16 cellular contexts compared by ENCODE assay signal in the genomic region with DNA sequence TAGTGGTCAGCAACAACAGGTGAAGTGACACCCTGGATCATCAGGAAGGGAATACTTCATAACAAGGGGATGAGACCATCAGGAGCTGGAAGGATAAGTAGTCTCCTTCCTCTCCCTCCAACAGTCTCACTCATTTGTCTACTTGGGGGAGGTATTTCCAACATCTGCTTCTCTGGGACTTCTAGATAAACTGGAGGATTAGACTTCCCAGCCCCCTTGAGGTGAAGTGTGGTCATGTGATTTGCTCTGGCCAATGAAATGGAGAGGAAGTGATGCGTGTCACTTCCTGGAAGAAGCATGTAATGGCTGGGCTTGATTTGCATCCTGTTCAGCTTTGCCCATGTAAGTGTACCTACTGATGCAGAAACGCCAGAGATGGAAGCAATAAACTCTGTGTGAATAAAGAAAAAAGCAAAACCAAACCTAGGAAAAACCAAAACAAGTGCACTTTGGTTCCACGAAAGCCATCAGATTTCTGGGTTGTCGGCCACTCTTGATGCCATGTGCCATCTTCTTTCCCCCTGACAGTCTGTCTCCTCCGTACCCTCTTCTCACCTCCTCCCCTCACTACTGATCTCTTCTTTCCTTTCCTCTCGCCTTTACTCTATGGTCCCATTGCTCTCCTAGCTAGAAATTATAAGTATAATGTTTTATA.
A peak's percentile ranks its signal among the peaks of the same experiment; 100 is the strongest.
DNase-seq lines count a peak whose midpoint lies in the region; ATAC-seq and TF ChIP-seq lines count a peak whose summit lies in the region.
"Had no signal": no experiment of that assay in that cellular context is flagged by ENCODE, and none has a peak within 500 bp of the region (broad histone marks: within the 10 kb centered on the region; RNA-seq: fewer than 3 reads in every experiment).

No MANE protein-coding gene starts in this region.

- ATAC-seq in GM18505 (IDR thresholded peaks at IDR 0.05; ENCODE audit: unreplicated experiment): no peak
- no peak for ATAC-seq in HG03469 (IDR thresholded peaks at IDR 0.05; ENCODE audit: unreplicated experiment)
- no peak for ATAC-seq in GM21576 (IDR thresholded peaks at IDR 0.05; ENCODE audit: unreplicated experiment)
- ATAC-seq: body of pancreas, pancreas, T-cell had no signal

- 98% methylated on average over 6 of the region's 6 CpGs for WGBS in hepatocyte (ENCODE audit: low lambda C conversion rate, missing lambda C conversion rate)

- H4K20me1 ChIP-seq in OCI-LY7 (ENCODE audit: insufficient read depth, low read length) (no peaks in the 10 kb centered on the region), hepatocyte (ENCODE audit: insufficient read depth, poor library complexity, severe bottlenecking) (no peaks in the 10 kb centered on the region)

- H3K36me3 ChIP-seq in OCI-LY7 (ENCODE audit: insufficient read depth, low read length): no peaks in the 10 kb centered on the region
- H3K36me3 ChIP-seq in hepatocyte (replicated peaks; ENCODE audit: insufficient read depth, low read depth): no peaks in the 10 kb centered on the region
- H3K36me3 ChIP-seq: pancreas had no signal

- H2AFZ ChIP-seq in OCI-LY7 (ENCODE audit: low read length): peak overlapping the region; percentile 32; the same call in 1 of the 2 replicates
- H2AFZ ChIP-seq in hepatocyte: no peak overlapping the region

- H3K4me2 ChIP-seq in OCI-LY7 (ENCODE audit: low read length) (peak overlapping the region; percentile 86), hepatocyte (no peak overlapping the region)

- BruUV-seq in OCI-LY7 (replicated peaks; lab: Mats Ljungman, UMichigan): no TSS peak

- H3K27ac ChIP-seq in OCI-LY7 (ENCODE audit: low read depth, low read length, poor library complexity, severe bottlenecking): peak overlapping the region; percentile 99
- H3K27ac ChIP-seq in hepatocyte: peak overlapping the region; percentile 78
- H3K27ac ChIP-seq: 22Rv1, body of pancreas, pancreas had no signal

- peak overlapping the region; percentile 65 for H3K4me3 ChIP-seq in OCI-LY7 (ENCODE audit: low read depth, low read length, poor library complexity, severe bottlenecking)
- no peak overlapping the region for H3K4me3 ChIP-seq in hepatocyte
- H3K4me3 ChIP-seq: body of pancreas, pancreas had no signal

- intact Hi-C loops in OCI-LY7 (cut with micrococcal nuclease; ENCODE audit: unreplicated experiment): loop anchor here (2.0 kb wide), 1 partner anchor 75 kb away; no protein-coding TSS in a partner anchor

- no peaks in the 10 kb centered on the region; the same call in 1 of the 2 replicates for H3K79me2 ChIP-seq in OCI-LY7 (ENCODE audit: insufficient read depth, low read depth, low read length)
- H3K79me2 ChIP-seq in hepatocyte: no peaks in the 10 kb centered on the region

- no peaks in the 10 kb centered on the region for H3K9me3 ChIP-seq in OCI-LY7 (ENCODE audit: low read length)
- H3K9me3 ChIP-seq in hepatocyte (ENCODE audit: low read depth): no peaks in the 10 kb centered on the region
- H3K9me3 ChIP-seq: body of pancreas, pancreas had no signal

- POLR2A ChIA-PET in OCI-LY7 (lab: Charles Lee): interaction anchor here (0.6 to 5.3 kb wide), 20 partner anchors 9 to 178 kb away, joined by 3 to 110 read pairs (median 6); no protein-coding TSS in a partner anchor

- TF ChIP-seq CTCF in OCI-LY7 (conservative IDR thresholded peaks at IDR 0.05; ENCODE audit: low read length): no peak
- no peak for TF ChIP-seq CTCF in hepatocyte (IDR thresholded peaks at IDR 0.05; ENCODE audit: poor library complexity)

- CTCF ChIA-PET in OCI-LY7 (lab: Charles Lee; ENCODE audit: unreplicated experiment): interaction anchor here (0.7 to 4.5 kb wide), 4 partner anchors 15 to 80 kb away, joined by 3 to 18 read pairs (median 3); no protein-coding TSS in a partner anchor

- TF ChIP-seq POLR2A in GM18505 (IDR thresholded peaks at IDR 0.05; ENCODE audit: borderline replicate concordance, extremely low read depth, insufficient read depth, insufficient read length): peak; percentile 69

- peaks cover 80% of the 10 kb centered on the region for H3K4me1 ChIP-seq in OCI-LY7 (ENCODE audit: insufficient read depth, low read length, poor library complexity, severe bottlenecking)
- H3K4me1 ChIP-seq in hepatocyte (ENCODE audit: insufficient read depth): peaks cover 7% of the 10 kb centered on the region
- H3K4me1 ChIP-seq: body of pancreas had no signal

- no peaks in the 10 kb centered on the region for H3K9me2 ChIP-seq in OCI-LY7 (ENCODE audit: insufficient read depth, low read length)
- H3K9me2 ChIP-seq in hepatocyte (replicated peaks; ENCODE audit: insufficient read depth): no peaks in the 10 kb centered on the region

- no peaks in the 10 kb centered on the region for H3K27me3 ChIP-seq in hepatocyte
- H3K27me3 ChIP-seq: body of pancreas, pancreas had no signal

- DNase-seq in DMS53 (lab: John Stamatoyannopoulos, UW) (peak; percentile 21), DMS53 treated with DMSO at 0.1 percent for 48 hours (lab: John Stamatoyannopoulos, UW; ENCODE audit: unreplicated experiment) (no peak), OCI-LY7 (ENCODE audit: low spot score) (peak; percentile 95), hepatocyte (ENCODE audit: low spot score) (no peak), NCI-H2227 treated with DMSO at 0.1 percent for 48 hours (lab: John Stamatoyannopoulos, UW) (no peak)
- DNase-seq: activated CD4-positive, alpha-beta T cell treated with anti-CD3 and anti-CD28 coated beads, Interleukin-2, amount 10 ng/mL, durations not matched to agents 24 days and 14 days; body of pancreas; foreskin fibroblast; KBM-7; NCI-H2081 treated with DMSO at 0.1 percent for 48 hours; pancreas; T-cell had no signal

Comparison
In these comparisons a context has a peak if more than half of its experiments do, and no peak if none do; other contexts are left out.
1. DNase-seq: peak in DMS53 (single experiment) and OCI-LY7 (single experiment); none in DMS53 treated with DMSO at 0.1 percent for 48 hours (single experiment), hepatocyte (single experiment) and NCI-H2227 treated with DMSO at 0.1 percent for 48 hours (single experiment).